10 cellular contexts compared by ENCODE assay signal in the genomic region with DNA sequence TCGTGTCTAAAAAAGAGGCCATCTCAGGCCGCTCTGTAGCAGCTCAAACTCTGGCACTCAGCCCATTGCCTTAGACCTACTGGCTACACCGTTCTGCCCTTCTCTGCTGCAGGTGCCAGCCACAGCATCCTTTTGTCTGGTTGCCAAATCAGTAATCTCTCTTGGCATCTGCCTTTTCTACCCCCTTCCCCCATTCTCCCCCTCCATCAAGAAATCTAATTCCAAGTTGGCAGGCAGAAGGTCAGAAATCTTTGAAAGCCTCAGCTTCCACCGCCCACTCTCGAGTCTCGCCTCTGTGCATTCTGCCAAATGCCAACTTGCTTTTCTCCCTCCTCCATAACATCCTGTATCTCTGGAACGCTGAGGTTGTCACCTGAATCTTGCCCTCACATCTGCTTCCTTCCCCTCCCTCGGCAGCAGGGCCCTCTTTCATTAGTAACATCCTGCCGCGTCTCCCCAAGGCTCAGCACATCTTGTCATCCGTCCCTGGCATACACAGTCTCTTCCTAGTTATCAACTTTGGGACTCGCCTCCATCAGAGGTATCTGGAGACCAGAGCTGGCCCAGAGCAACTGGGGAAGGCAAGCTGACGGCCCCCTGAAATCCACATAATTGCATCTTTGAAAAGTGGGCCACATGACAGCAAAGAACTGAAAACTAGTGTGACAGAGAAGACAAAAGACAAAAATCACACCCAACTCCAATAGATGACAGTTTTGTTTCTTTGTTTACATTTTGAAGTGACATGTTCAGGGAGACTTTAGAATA.
DNase-seq lines count a peak whose midpoint lies in the region; ATAC-seq and TF ChIP-seq lines count a peak whose summit lies in the region.
"Had no signal": no experiment of that assay in that cellular context is flagged by ENCODE, and none has a peak within 500 bp of the region (broad histone marks: within the 10 kb centered on the region; RNA-seq: fewer than 3 reads in every experiment).

No MANE protein-coding gene starts in this region.

- H4K8ac ChIP-seq in H9 (replicated peaks; ENCODE audit: insufficient read length, low read depth, low read length) = no peak overlapping the region

- H3K27ac Mint-ChIP-seq in H9 = peak overlapping the region in 1 of 3 experiments; percentile 71; a peak in 1 of 7 replicates
- H3K27ac Mint-ChIP-seq in central memory CD8-positive, alpha-beta T cell (ENCODE audit: low read depth) = no peak overlapping the region
- H3K27ac Mint-ChIP-seq: T-cell had no signal

- peaks cover 4 to 7% of the 10 kb centered on the region in 2 experiments; a peak in 3 of 5 replicates for H3K9me3 Mint-ChIP-seq in H9
- H3K9me3 Mint-ChIP-seq in central memory CD8-positive, alpha-beta T cell = no peaks in the 10 kb centered on the region
- H3K9me3 Mint-ChIP-seq: T-cell had no signal

- H3K79me1 ChIP-seq in H9 (ENCODE audit: insufficient read depth, low read depth, low read length, poor library complexity, severe bottlenecking) = no peaks in the 10 kb centered on the region

- H3K79me2 ChIP-seq in H9 (ENCODE audit: insufficient read depth, low read length) (no peaks in the 10 kb centered on the region), Karpas-422 (ENCODE audit: low read length) (no peaks in the 10 kb centered on the region)

- no peak overlapping the region for H2BK120ac ChIP-seq in H9 (ENCODE audit: low read depth, low read length, poor library complexity, severe bottlenecking)

- no peaks in the 10 kb centered on the region for H3K27me3 Mint-ChIP-seq in H9 (ENCODE audit: low read depth)
- peaks cover 8% of the 10 kb centered on the region for H3K27me3 Mint-ChIP-seq in central memory CD8-positive, alpha-beta T cell

- no peak overlapping the region for H3K56ac ChIP-seq in H9 (ENCODE audit: insufficient read length, low read depth, low read length)

- H3K4ac ChIP-seq in H9 (ENCODE audit: low read depth, low read length) = no peak overlapping the region

- no peak overlapping the region for H3K4me3 ChIP-seq in Karpas-422 (ENCODE audit: low read length)
- H3K4me3 ChIP-seq: heart right ventricle, K562 had no signal

- no peak overlapping the region for H2AFZ ChIP-seq in H9 (ENCODE audit: low read length)
- H2AFZ ChIP-seq in Karpas-422 (ENCODE audit: low read length) = no peak overlapping the region

- H4K20me1 ChIP-seq in H9 (ENCODE audit: control insufficient read depth, insufficient read depth, insufficient read length) = no peaks in the 10 kb centered on the region
- H4K20me1 ChIP-seq in Karpas-422 (ENCODE audit: insufficient read depth, low read depth, low read length) = no peaks in the 10 kb centered on the region

- no peak overlapping the region for H2BK15ac ChIP-seq in H9 (ENCODE audit: low read depth, low read length)

- H2BK12ac ChIP-seq in H9 (ENCODE audit: insufficient read length, low read depth, low read length) = no peak overlapping the region

- H3K27ac ChIP-seq in H9 (ENCODE audit: insufficient read length, low read depth, low read length) (no peak overlapping the region), Karpas-422 (ENCODE audit: low read length) (no peak overlapping the region)

- no peak overlapping the region for H2BK5ac ChIP-seq in H9 (ENCODE audit: insufficient read length, low read length)

- no peaks in the 10 kb centered on the region for H3K27me3 ChIP-seq in H9 (ENCODE audit: insufficient read depth, low read length)
- no peaks in the 10 kb centered on the region for H3K27me3 ChIP-seq in Karpas-422 (ENCODE audit: low read length)
- H3K27me3 ChIP-seq: heart right ventricle had no signal

- H4K91ac ChIP-seq in H9 (ENCODE audit: insufficient read length, low read depth, low read length) = no peak overlapping the region

- DNase-seq in H9 (no peak), NCI-H226 (peak; percentile 20), pons (ENCODE audit: low spot score) (peak; percentile 65), Karpas-422 (no peak), GM20000 (ENCODE audit: low spot score) (no peak)
- no peak for DNase-seq in central memory CD8-positive, alpha-beta T cell (ENCODE audit: low spot score in 2 of 2)

- H3K4me1 Mint-ChIP-seq in H9 = peaks cover 32 to 35% of the 10 kb centered on the region in 2 experiments
- peaks cover 6% of the 10 kb centered on the region for H3K4me1 Mint-ChIP-seq in central memory CD8-positive, alpha-beta T cell

- TF ChIP-seq CTCF in H9 (conservative IDR thresholded peaks at IDR 0.05) (no peak), GM20000 (IDR thresholded peaks at IDR 0.05; ENCODE audit: extremely low read depth, missing control alignments) (no peak)

- H3K9ac ChIP-seq in H9 (ENCODE audit: extremely low read depth, insufficient read length, low read length) = peak overlapping the region; percentile 32
- no peak overlapping the region for H3K9ac ChIP-seq in Karpas-422 (ENCODE audit: low read length)

- peaks cover 0 to 19% (median 10%) of the 10 kb centered on the region in 3 experiments; a peak in 5 of 7 replicates for H3K36me3 Mint-ChIP-seq in H9 (ENCODE audit: insufficient read depth in 1 of 3, low read depth in 3 of 3)
- H3K36me3 Mint-ChIP-seq in central memory CD8-positive, alpha-beta T cell (ENCODE audit: insufficient read depth) = no peaks in the 10 kb centered on the region
- H3K36me3 Mint-ChIP-seq: T-cell had no signal

- H3K4me2 ChIP-seq in H9 (ENCODE audit: insufficient read depth, insufficient read length, low read length) (no peak overlapping the region), Karpas-422 (ENCODE audit: low read depth, low read length, poor library complexity, severe bottlenecking) (no peak overlapping the region)

- H2BK20ac ChIP-seq in H9 (ENCODE audit: low read depth, low read length, poor library complexity, severe bottlenecking) = no peak overlapping the region

- peak overlapping the region; percentile 40 for H3K18ac ChIP-seq in H9 (ENCODE audit: insufficient read length, low read depth, low read length)

- H3K9me3 ChIP-seq in H9 (ENCODE audit: control insufficient read depth, low read depth, low read length) (no peaks in the 10 kb centered on the region), Karpas-422 (ENCODE audit: low read length) (no peaks in the 10 kb centered on the region)
- H3K9me3 ChIP-seq: heart right ventricle had no signal

- no peak overlapping the region for H3K14ac ChIP-seq in H9 (ENCODE audit: insufficient read depth, low read length)

- H3K36me3 ChIP-seq in Karpas-422 (ENCODE audit: insufficient read depth, low read length) = no peaks in the 10 kb centered on the region
- H3K36me3 ChIP-seq: heart right ventricle had no signal

- no peak overlapping the region for H3K4me3 Mint-ChIP-seq in H9
- no peak overlapping the region for H3K4me3 Mint-ChIP-seq in central memory CD8-positive, alpha-beta T cell

- peak; percentile 43 for ATAC-seq in central memory CD8-positive, alpha-beta T cell (replicated peaks; ENCODE audit: extremely low read depth, poor library complexity, severe bottlenecking)
- ATAC-seq in HG03521 (IDR thresholded peaks at IDR 0.05; ENCODE audit: unreplicated experiment) = no peak

- no CpG with 5 or more reads among the region's 13 CpGs for WGBS in H9 (ENCODE audit: extremely low coverage, insufficient read length, low lambda C conversion rate)

- no peak overlapping the region for H2AK5ac ChIP-seq in H9 (ENCODE audit: insufficient read length, low read length)

- H3K4me1 ChIP-seq in H9 (ENCODE audit: insufficient read depth, low read length) (peaks cover 3% of the 10 kb centered on the region), Karpas-422 (ENCODE audit: low read length) (no peaks in the 10 kb centered on the region)

- H3T11ph ChIP-seq in H9 (ENCODE audit: low read length) = no peak overlapping the region

- H3K23ac ChIP-seq in H9 (ENCODE audit: insufficient read length, low read depth, low read length) = no peak overlapping the region

- no peak overlapping the region for H4K5ac ChIP-seq in H9 (ENCODE audit: insufficient read length, low read depth, low read length)

- H3K9me2 ChIP-seq in Karpas-422 (replicated peaks; ENCODE audit: insufficient read depth, low read length) = no peaks in the 10 kb centered on the region

- H3K23me2 ChIP-seq in H9 (ENCODE audit: insufficient read length, low read depth, low read length, poor library complexity, severe bottlenecking) = no peaks in the 10 kb centered on the region

Comparison
In these comparisons a context has a peak if more than half of its experiments do, and no peak if none do; other contexts are left out.
1. DNase-seq: peak in NCI-H226 (single experiment) and pons (single experiment); none in H9 (single experiment), central memory CD8-positive, alpha-beta T cell (0 of 2), Karpas-422 (single experiment) and GM20000 (single experiment).